In genomic region chr6:154805288-154805911, GRCh38 we compare ENCODE assay signal across 8 cellular contexts.
DNase-seq lines count a peak whose midpoint lies in the region; ATAC-seq and TF ChIP-seq lines count a peak whose summit lies in the region.

No MANE protein-coding gene starts in this region.

- TF ChIP-seq CTCF in LNCAP (IDR thresholded peaks at IDR 0.05), result peak; percentile 56
- no peak for TF ChIP-seq CTCF in WTC11 (IDR thresholded peaks at IDR 0.05)
- peak; percentile 53 for TF ChIP-seq CTCF in upper lobe of right lung (IDR thresholded peaks at IDR 0.05)

- POLR2A ChIA-PET in WTC11 (lab: Charles Lee), result interaction anchor here (0.9 kb wide), 1 partner anchor 73 kb away, joined by 3 read pairs; no protein-coding TSS in a partner anchor

- no peaks in the 10 kb centered on the region for H3K9me3 Mint-ChIP-seq in WTC11

- H3K27me3 Mint-ChIP-seq in WTC11 (ENCODE audit: low read depth), result no peaks in the 10 kb centered on the region

- CTCF ChIA-PET in WTC11 (lab: Charles Lee), result interaction anchor here (0.6 to 4.1 kb wide), 4 partner anchors 32 to 130 kb away, joined by 3 to 25 read pairs (median 4); no protein-coding TSS in a partner anchor

- DNase-seq in NCI-H82 (lab: John Stamatoyannopoulos, UW), result peak; percentile 27
- DNase-seq in NCI-H82 treated with DMSO at 0.1 percent for 48 hours (lab: John Stamatoyannopoulos, UW; ENCODE audit: unreplicated experiment), result no peak
- no peak for DNase-seq in WTC11 (ENCODE audit: low spot score)
- DNase-seq in iPS-NIHi7 (ENCODE audit: extremely low spot score), result peak; percentile 22
- DNase-seq in upper lobe of right lung, result no peak
- no peak for DNase-seq in posterior cingulate gyrus

- H3K4me1 ChIP-seq in upper lobe of right lung, result no peaks in the 10 kb centered on the region

- H3K36me3 Mint-ChIP-seq in WTC11, result peaks cover 51% of the 10 kb centered on the region

- H3K36me3 ChIP-seq in upper lobe of right lung, result peaks cover 78% of the 10 kb centered on the region

- H3K4me3 Mint-ChIP-seq in WTC11, result no peak overlapping the region

- H3K9me3 ChIP-seq in upper lobe of right lung, result no peaks in the 10 kb centered on the region

- no peak overlapping the region for H3K4me3 ChIP-seq in upper lobe of right lung

- ATAC-seq in WTC11 (peak; percentile 26; the same call in 1 of the 2 replicates), upper lobe of right lung (peak; percentile 69), GM21367 (IDR thresholded peaks at IDR 0.05; ENCODE audit: unreplicated experiment) (no peak)

- no peak overlapping the region for H3K27ac ChIP-seq in upper lobe of right lung

- no peak overlapping the region for H3K27ac Mint-ChIP-seq in WTC11

- no peaks in the 10 kb centered on the region for H3K27me3 ChIP-seq in upper lobe of right lung

- H3K4me1 Mint-ChIP-seq in WTC11, result no peaks in the 10 kb centered on the region

- intact Hi-C loops in upper lobe of right lung (cut with DNase I) (loop anchor here (5.0 kb wide), 1 partner anchor 128 kb away; no protein-coding TSS in a partner anchor), posterior cingulate gyrus (cut with DNase I) (loop anchor here (1.0 to 10.0 kb wide), 3 partner anchors 72 to 651 kb away; partner anchors contain the start of gene SCAF8)

TF ChIP-seq in WTC11, 78 proteins besides CTCF, POLR2A, EP300 and RAD21:
- TF ChIP-seq ZNF232 (CRISPR knock-in tag; IDR thresholded peaks at IDR 0.05) (no peak), STAT6 (CRISPR knock-in tag; conservative IDR thresholded peaks at IDR 0.05; ENCODE audit: low read depth) (no peak), TP53 (CRISPR knock-in tag; IDR thresholded peaks at IDR 0.05) (no peak), IRF2 (CRISPR knock-in tag; IDR thresholded peaks at IDR 0.05; ENCODE audit: borderline replicate concordance, low read depth) (no peak), FOXP4 (CRISPR knock-in tag; IDR thresholded peaks at IDR 0.05) (no peak), FOXJ3 (CRISPR knock-in tag; IDR thresholded peaks at IDR 0.05; ENCODE audit: borderline replicate concordance) (no peak), HMGXB4 (CRISPR knock-in tag; IDR thresholded peaks at IDR 0.05) (no peak), EMX1 (CRISPR knock-in tag; IDR thresholded peaks at IDR 0.05) (no peak), CREB1 (CRISPR knock-in tag; IDR thresholded peaks at IDR 0.05) (no peak), ERG (CRISPR knock-in tag; IDR thresholded peaks at IDR 0.05) (no peak), TCF7 (CRISPR knock-in tag; IDR thresholded peaks at IDR 0.05; ENCODE audit: low read depth) (no peak), KAT7 (CRISPR knock-in tag; IDR thresholded peaks at IDR 0.05; ENCODE audit: borderline replicate concordance) (no peak)
- TF ChIP-seq, protein P1, sequence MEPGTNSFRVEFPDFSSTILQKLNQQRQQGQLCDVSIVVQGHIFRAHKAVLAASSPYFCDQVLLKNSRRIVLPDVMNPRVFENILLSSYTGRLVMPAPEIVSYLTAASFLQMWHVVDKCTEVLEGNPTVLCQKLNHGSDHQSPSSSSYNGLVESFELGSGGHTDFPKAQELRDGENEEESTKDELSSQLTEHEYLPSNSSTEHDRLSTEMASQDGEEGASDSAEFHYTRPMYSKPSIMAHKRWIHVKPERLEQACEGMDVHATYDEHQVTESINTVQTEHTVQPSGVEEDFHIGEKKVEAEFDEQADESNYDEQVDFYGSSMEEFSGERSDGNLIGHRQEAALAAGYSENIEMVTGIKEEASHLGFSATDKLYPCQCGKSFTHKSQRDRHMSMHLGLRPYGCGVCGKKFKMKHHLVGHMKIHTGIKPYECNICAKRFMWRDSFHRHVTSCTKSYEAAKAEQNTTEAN (CRISPR knock-in tag; IDR thresholded peaks at IDR 0.05), result no peak

Comparison
In these comparisons a context has a peak if more than half of its experiments do, and no peak if none do; other contexts are left out.
1. DNase-seq: peak in NCI-H82 (single experiment) and iPS-NIHi7 (single experiment); none in NCI-H82 treated with DMSO at 0.1 percent for 48 hours (single experiment), WTC11 (single experiment), upper lobe of right lung (single experiment) and posterior cingulate gyrus (0 of 10).